ENCODE assay signal across 20 cellular contexts in the genomic region with DNA sequence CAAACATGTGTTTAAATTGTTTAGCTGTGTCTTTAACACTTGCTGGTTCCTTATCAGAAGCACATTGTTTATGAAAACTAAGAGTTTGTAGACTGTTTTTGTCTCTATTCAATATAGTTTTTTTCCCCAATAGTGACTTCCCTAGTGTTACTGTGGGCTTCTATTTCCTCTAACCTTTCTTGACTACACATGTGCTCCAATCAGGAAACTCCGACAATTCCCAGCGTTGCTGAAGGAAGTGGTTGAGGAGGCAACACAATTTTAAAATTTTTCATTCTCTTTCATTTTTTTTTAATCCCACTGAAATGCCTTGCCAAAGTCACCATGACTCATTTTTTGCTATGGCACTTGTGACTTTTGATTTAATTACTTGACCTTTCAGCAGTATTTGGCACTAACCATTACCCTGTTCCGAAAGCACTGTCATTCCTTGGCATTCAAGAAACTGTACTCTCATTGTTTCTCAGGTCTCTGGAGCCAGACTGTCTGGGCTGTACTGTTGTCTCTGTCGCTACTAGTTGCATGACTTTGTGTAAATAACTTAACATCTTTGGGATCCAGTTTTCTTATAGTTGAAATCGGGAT.
DNase-seq lines count a peak whose midpoint lies in the region; ATAC-seq and TF ChIP-seq lines count a peak whose summit lies in the region.
"Had no signal": no experiment of that assay in that cellular context is flagged by ENCODE, and none has a peak within 500 bp of the region (broad histone marks: within the 10 kb centered on the region; RNA-seq: fewer than 3 reads in every experiment).

No MANE protein-coding gene starts in this region.

- peaks cover 3% of the 10 kb centered on the region for H3K9me3 ChIP-seq in suprapubic skin
- H3K9me3 ChIP-seq: esophagus squamous epithelium, stomach had no signal

- DNase-seq in AG10803 (ENCODE audit: low read depth) (peak; percentile 25), HS-5 (ENCODE audit: low read depth) (peak; percentile 2), MCF 10A (ENCODE audit: unreplicated experiment) (peak; percentile 40), lung microvascular endothelial cell (ENCODE audit: low read depth in 2 of 2) (peak; percentile 40 to 90), GM20000 (ENCODE audit: low spot score) (no peak), suprapubic skin (ENCODE audit: low spot score in 2 of 2) (no peak), inferior parietal cortex (ENCODE audit: extremely low spot score) (no peak)
- DNase-seq: activated CD4-positive, alpha-beta T cell treated with anti-CD3 and anti-CD28 coated beads for 4 hours; activated naive CD8-positive, alpha-beta T cell treated with anti-CD3 and anti-CD28 coated beads, Interleukin-2, amount 50 U/mL, for 24 hours; activated T-cell treated with anti-CD3 and anti-CD28 coated beads, Interleukin-2, amount 50 U/mL, for 24 hours; esophagus squamous epithelium; NCI-H2029; nucleus accumbens; stomach had no signal

- CTCF ChIA-PET in MCF 10A (lab: Yijun Ruan, JAX): no interaction called here

- POLR2A ChIA-PET in MCF 10A (lab: Yijun Ruan, JAX): no interaction called here

- H3K27me3 Mint-ChIP-seq in MCF 10A (ENCODE audit: insufficient read depth, unreplicated experiment): peaks cover 100% of the 10 kb centered on the region
- H3K27me3 Mint-ChIP-seq: B cell had no signal

- no peaks in the 10 kb centered on the region for H3K4me1 ChIP-seq in suprapubic skin
- H3K4me1 ChIP-seq: esophagus squamous epithelium, stomach had no signal

- no peak for TF ChIP-seq EP300 in suprapubic skin (IDR thresholded peaks at IDR 0.05)

- H3K36me3 ChIP-seq in suprapubic skin: no peaks in the 10 kb centered on the region
- H3K36me3 ChIP-seq: esophagus squamous epithelium, stomach had no signal

- H3K27me3 ChIP-seq in suprapubic skin: no peaks in the 10 kb centered on the region
- H3K27me3 ChIP-seq: esophagus squamous epithelium, stomach had no signal

- H3K4me1 Mint-ChIP-seq in MCF 10A (ENCODE audit: insufficient read depth, unreplicated experiment): no peaks in the 10 kb centered on the region
- H3K4me1 Mint-ChIP-seq: activated naive CD8-positive, alpha-beta T cell treated with anti-CD3 and anti-CD28 coated beads, Interleukin-2, amount 50 U/mL, for 24 hours; B cell; mesothelial cell of epicardium had no signal

- ATAC-seq in HG02642 (IDR thresholded peaks at IDR 0.05; ENCODE audit: poor library complexity, unreplicated experiment): no peak
- ATAC-seq: activated naive CD8-positive, alpha-beta T cell treated with anti-CD3 and anti-CD28 coated beads, Interleukin-2, amount 50 U/mL, for 24 hours had no signal

- H3K4me3 ChIP-seq in AG10803 (ENCODE audit: low read length) (no peak overlapping the region), suprapubic skin (no peak overlapping the region)
- H3K4me3 ChIP-seq: coronary artery, esophagus squamous epithelium, stomach had no signal

- TF ChIP-seq CTCF in AG10803 (conservative IDR thresholded peaks at IDR 0.05; ENCODE audit: low read length) (no peak), MCF 10A (IDR thresholded peaks at IDR 0.05; ENCODE audit: unreplicated experiment) (no peak), GM20000 (IDR thresholded peaks at IDR 0.05; ENCODE audit: extremely low read depth, missing control alignments) (no peak), suprapubic skin (IDR thresholded peaks at IDR 0.05) (no peak)

- H3K27ac Mint-ChIP-seq in MCF 10A (ENCODE audit: low read depth, unreplicated experiment): no peak overlapping the region
- H3K27ac Mint-ChIP-seq: activated naive CD8-positive, alpha-beta T cell treated with anti-CD3 and anti-CD28 coated beads, Interleukin-2, amount 50 U/mL, for 24 hours; activated T-cell treated with anti-CD3 and anti-CD28 coated beads, Interleukin-2, amount 50 U/mL, for 24 hours; B cell; mesothelial cell of epicardium; T-helper 2 cell treated with Interferon-gamma antibody and Interleukin-4, amounts not matched to agents 5 μg/mL and 100 μg/mL, for 36 hours had no signal

- no peak for TF ChIP-seq POLR2A in suprapubic skin (IDR thresholded peaks at IDR 0.05)

- H3K4me3 Mint-ChIP-seq in MCF 10A (ENCODE audit: unreplicated experiment): no peak overlapping the region
- H3K4me3 Mint-ChIP-seq: activated naive CD8-positive, alpha-beta T cell treated with anti-CD3 and anti-CD28 coated beads, Interleukin-2, amount 50 U/mL, for 24 hours; activated T-cell treated with anti-CD3 and anti-CD28 coated beads, Interleukin-2, amount 50 U/mL, for 24 hours; B cell; mesothelial cell of epicardium; T-helper 2 cell treated with Interferon-gamma antibody and Interleukin-4, amounts not matched to agents 5 μg/mL and 100 μg/mL, for 36 hours had no signal

- intact Hi-C loops in MCF 10A (cut with micrococcal nuclease): no loop called here

- H3K27ac ChIP-seq in suprapubic skin: no peak overlapping the region
- H3K27ac ChIP-seq: coronary artery, esophagus squamous epithelium, RWPE1, stomach had no signal

- no peaks in the 10 kb centered on the region for H3K36me3 Mint-ChIP-seq in MCF 10A (ENCODE audit: insufficient read depth, unreplicated experiment)
- H3K36me3 Mint-ChIP-seq: mesothelial cell of epicardium had no signal

- BruUV-seq in MCF 10A (replicated peaks; lab: Mats Ljungman, UMichigan): no TSS peak

- no peaks in the 10 kb centered on the region for H3K9me3 Mint-ChIP-seq in MCF 10A (ENCODE audit: unreplicated experiment)
- H3K9me3 Mint-ChIP-seq: activated naive CD8-positive, alpha-beta T cell treated with anti-CD3 and anti-CD28 coated beads, Interleukin-2, amount 50 U/mL, for 24 hours; activated T-cell treated with anti-CD3 and anti-CD28 coated beads, Interleukin-2, amount 50 U/mL, for 24 hours; T-helper 2 cell treated with Interferon-gamma antibody and Interleukin-4, amounts not matched to agents 5 μg/mL and 100 μg/mL, for 36 hours had no signal

- 63% methylated on average over 5 of the region's 5 CpGs for WGBS in suprapubic skin

Comparison
In these comparisons a context has a peak if more than half of its experiments do, and no peak if none do; other contexts are left out.
1. DNase-seq: peak in AG10803 (single experiment), HS-5 (single experiment), MCF 10A (single experiment) and lung microvascular endothelial cell (2 of 2); none in GM20000 (single experiment), suprapubic skin (0 of 2) and inferior parietal cortex (single experiment).